In genomic region chr10:125548878-125549277, GRCh38 we compare ENCODE assay signal across 23 cellular contexts.
"Had no signal": no experiment of that assay in that cellular context is flagged by ENCODE, and none has a peak within 500 bp of the region (broad histone marks: within the 10 kb centered on the region; RNA-seq: fewer than 3 reads in every experiment).

No MANE protein-coding gene starts in this region.

- H3K27ac ChIP-seq: brain microvascular endothelial cell, coronary artery, dorsolateral prefrontal cortex, foreskin keratinocyte, gastrocnemius medialis, heart left ventricle had no signal

- DNase-seq: activated CD4-positive, alpha-beta memory T cell treated with anti-CD3 and anti-CD28 coated beads for 36 hours; activated CD4-positive, alpha-beta T cell treated with anti-CD3 and anti-CD28 coated beads for 36 hours; activated CD4-positive, alpha-beta T cell treated with anti-CD3 and anti-CD28 coated beads, Interleukin-2, amount 10 ng/mL, durations not matched to agents 24 days and 14 days; activated CD4-positive, CD25-positive, alpha-beta regulatory T cell; activated CD4-positive, CD25-positive, alpha-beta regulatory T cell treated with anti-CD3 and anti-CD28 coated beads, Interleukin-2, amount 50 U/mL, for 72 hours; activated CD8-positive, alpha-beta memory T cell treated with anti-CD3 and anti-CD28 coated beads, Interleukin-2, amount 10 ng/mL, durations not matched to agents 7 days and 5 days; activated CD8-positive, alpha-beta memory T cell treated with anti-CD3 and anti-CD28 coated beads, Interleukin-2, amount 50 U/mL, for 4 hours; activated CD8-positive, alpha-beta T cell treated with anti-CD3 and anti-CD28 coated beads, Interleukin-2, amount 10 ng/mL, durations not matched to agents 7 days and 5 days; activated effector memory CD4-positive, alpha-beta T cell treated with anti-CD3 and anti-CD28 coated beads, Interleukin-2, amount 50 U/mL, for 16 hours; activated naive CD4-positive, alpha-beta T cell treated with anti-CD3 and anti-CD28 coated beads for 36 hours; activated naive CD8-positive, alpha-beta T cell treated with anti-CD3 and anti-CD28 coated beads, Interleukin-2, amount 10 ng/mL, durations not matched to agents 7 days and 5 days; activated T-cell treated with anti-CD3 and anti-CD28 coated beads, Interleukin-2, amount 50 U/mL, for 1 hour; activated T-cell treated with anti-CD3 and anti-CD28 coated beads, Interleukin-2, amount 50 U/mL, for 48 hours; brain microvascular endothelial cell; dorsolateral prefrontal cortex; effector CD4-positive, alpha-beta T cell; gastrocnemius medialis; glutamatergic neuron; heart left ventricle; T-helper 2 cell had no signal

- H3K36me3 ChIP-seq: brain microvascular endothelial cell, gastrocnemius medialis, heart left ventricle had no signal

- H3K4me3 ChIP-seq: coronary artery, dorsolateral prefrontal cortex, gastrocnemius medialis, heart left ventricle had no signal

- ATAC-seq: activated CD4-positive, alpha-beta T cell treated with anti-CD3 and anti-CD28 coated beads for 36 hours; activated CD8-positive, alpha-beta memory T cell treated with anti-CD3 and anti-CD28 coated beads, Interleukin-2, amount 10 ng/mL, durations not matched to agents 7 days and 5 days; activated CD8-positive, alpha-beta T cell treated with anti-CD3 and anti-CD28 coated beads, Interleukin-2, amount 10 ng/mL, durations not matched to agents 7 days and 5 days; activated naive CD4-positive, alpha-beta T cell treated with anti-CD3 and anti-CD28 coated beads, Interleukin-2, amount 50 U/mL, for 72 hours; foreskin keratinocyte; gastrocnemius medialis; heart left ventricle had no signal

- H3K9me3 ChIP-seq: gastrocnemius medialis had no signal

- H3K4me1 ChIP-seq: foreskin keratinocyte, gastrocnemius medialis, heart left ventricle had no signal

- H3K27me3 ChIP-seq: brain microvascular endothelial cell, foreskin keratinocyte had no signal
